9 cellular contexts compared by ENCODE assay signal in the genomic region with DNA sequence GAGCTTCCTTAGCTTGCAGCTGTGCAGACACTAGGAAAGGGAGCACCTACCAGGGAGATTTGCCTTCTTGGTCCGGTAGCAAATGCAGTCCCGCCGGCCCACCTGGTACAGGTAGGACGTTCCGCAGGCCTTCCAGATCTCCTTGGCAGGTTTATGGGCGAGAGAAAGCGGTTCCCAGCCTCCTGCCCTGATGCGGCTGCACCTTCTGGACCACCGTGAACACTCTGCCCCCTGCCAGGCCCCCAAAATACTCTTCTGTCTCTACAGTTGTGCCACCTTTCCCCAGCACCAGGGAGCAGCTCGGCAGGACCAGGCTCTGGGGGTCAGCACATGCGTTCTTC.
A peak's percentile ranks its signal among the peaks of the same experiment; 100 is the strongest.
DNase-seq lines count a peak whose midpoint lies in the region; ATAC-seq, FAIRE-seq and TF ChIP-seq lines count a peak whose summit lies in the region.
"Had no signal": no experiment of that assay in that cellular context is flagged by ENCODE, and none has a peak within 500 bp of the region (broad histone marks: within the 10 kb centered on the region; RNA-seq: fewer than 3 reads in every experiment).

No MANE protein-coding gene starts in this region.

- no CpG with 5 or more reads among the region's 11 CpGs for WGBS in mesendoderm (ENCODE audit: extremely low coverage, insufficient coverage, low lambda C conversion rate)

- no peak overlapping the region for H3K4me3 ChIP-seq in astrocyte (ENCODE audit: insufficient read depth, low read depth, low read length)
- no peak overlapping the region for H3K4me3 ChIP-seq in mesendoderm (ENCODE audit: low read length)

- H3K18ac ChIP-seq in mesendoderm (ENCODE audit: low read length), result no peak overlapping the region

- H2BK120ac ChIP-seq in mesendoderm (ENCODE audit: low read depth, low read length), result no peak overlapping the region

- no peak overlapping the region for H2AK5ac ChIP-seq in mesendoderm (ENCODE audit: low read length)

- no peaks in the 10 kb centered on the region for H3K36me3 Mint-ChIP-seq in T-helper 1 cell treated with Interleukin-12 subunit alpha and Interleukin-12 subunit beta and Interleukin-4 antibody, amounts not matched to agents 30 μg/mL and 1 μg/mL, for 36 hours (ENCODE audit: low read depth)
- no peaks in the 10 kb centered on the region for H3K36me3 Mint-ChIP-seq in astrocyte (ENCODE audit: low read depth, unreplicated experiment)
- no peaks in the 10 kb centered on the region for H3K36me3 Mint-ChIP-seq in stimulated activated memory B cell treated with anti-CD40 and anti-IgM and Interleukin-4, amounts not matched to agents 10 μg/mL and 1 μg/mL and 100 μg/mL, for 72 hours

- no peak overlapping the region for H2BK5ac ChIP-seq in mesendoderm (ENCODE audit: low read length)

- H3K56ac ChIP-seq in mesendoderm (ENCODE audit: low read length), result peak overlapping the region; percentile 1

- TF ChIP-seq CTCF in astrocyte (IDR thresholded peaks at IDR 0.05; ENCODE audit: insufficient read depth, low read depth, low read length), result no peak

- H3K4me3 Mint-ChIP-seq in T-helper 1 cell treated with Interleukin-12 subunit alpha and Interleukin-12 subunit beta and Interleukin-4 antibody, amounts not matched to agents 30 μg/mL and 1 μg/mL, for 36 hours, result peak overlapping the region; percentile 56
- no peak overlapping the region for H3K4me3 Mint-ChIP-seq in astrocyte (ENCODE audit: unreplicated experiment)
- peak overlapping the region; percentile 57 for H3K4me3 Mint-ChIP-seq in stimulated activated memory B cell treated with anti-CD40 and anti-IgM and Interleukin-4, amounts not matched to agents 10 μg/mL and 1 μg/mL and 100 μg/mL, for 72 hours

- H4K5ac ChIP-seq in mesendoderm (ENCODE audit: low read length), result no peak overlapping the region

- peaks cover 46% of the 10 kb centered on the region for H3K27me3 Mint-ChIP-seq in T-helper 1 cell treated with Interleukin-12 subunit alpha and Interleukin-12 subunit beta and Interleukin-4 antibody, amounts not matched to agents 30 μg/mL and 1 μg/mL, for 36 hours (ENCODE audit: low read depth)
- peaks cover 9% of the 10 kb centered on the region for H3K27me3 Mint-ChIP-seq in astrocyte (ENCODE audit: low read depth, unreplicated experiment)
- no peaks in the 10 kb centered on the region for H3K27me3 Mint-ChIP-seq in stimulated activated memory B cell treated with anti-CD40 and anti-IgM and Interleukin-4, amounts not matched to agents 10 μg/mL and 1 μg/mL and 100 μg/mL, for 72 hours

- H3K4ac ChIP-seq in mesendoderm (ENCODE audit: low read depth, low read length), result no peak overlapping the region

- no peak overlapping the region for H4K8ac ChIP-seq in mesendoderm (ENCODE audit: low read depth, low read length)

- FAIRE-seq in astrocyte (lab: Jason Lieb, UNC), result no peak

- H3K79me1 ChIP-seq in mesendoderm (ENCODE audit: low read length), result no peaks in the 10 kb centered on the region

- H3K4me1 ChIP-seq in astrocyte (ENCODE audit: insufficient read depth, low read length) (no peaks in the 10 kb centered on the region), mesendoderm (ENCODE audit: control insufficient read depth, low read depth, low read length) (no peaks in the 10 kb centered on the region)

- H2AFZ ChIP-seq in astrocyte (ENCODE audit: low read depth, low read length), result peak overlapping the region; percentile 93

- H3K9ac ChIP-seq in astrocyte (ENCODE audit: low read length) (no peak overlapping the region), mesendoderm (ENCODE audit: low read length) (no peak overlapping the region)

- H3K4me1 Mint-ChIP-seq in T-helper 1 cell treated with Interleukin-12 subunit alpha and Interleukin-12 subunit beta and Interleukin-4 antibody, amounts not matched to agents 30 μg/mL and 1 μg/mL, for 36 hours (ENCODE audit: low read depth), result peaks cover 3% of the 10 kb centered on the region
- H3K4me1 Mint-ChIP-seq in astrocyte (ENCODE audit: low read depth, unreplicated experiment), result peaks cover 2% of the 10 kb centered on the region
- H3K4me1 Mint-ChIP-seq in stimulated activated memory B cell treated with anti-CD40 and anti-IgM and Interleukin-4, amounts not matched to agents 10 μg/mL and 1 μg/mL and 100 μg/mL, for 72 hours, result peaks cover 33% of the 10 kb centered on the region

- DNase-seq in T-helper 1 cell (no peak), astrocyte (ENCODE audit: low read depth) (no peak), mesendoderm (no peak), hippocampal formation (lab: John Stamatoyannopoulos, UW) (no peak), Right ventricle myocardium superior (no peak)

- H3K27me3 ChIP-seq in astrocyte (ENCODE audit: insufficient read depth, low read length) (peaks cover 2% of the 10 kb centered on the region), mesendoderm (ENCODE audit: insufficient read depth, low read length, poor library complexity) (no peaks in the 10 kb centered on the region)

- H4K20me1 ChIP-seq in astrocyte (ENCODE audit: insufficient read depth, low read length), result no peaks in the 10 kb centered on the region

- H3K4me2 ChIP-seq in astrocyte (ENCODE audit: low read length) (peak overlapping the region; percentile 96), mesendoderm (ENCODE audit: low read length) (no peak overlapping the region)

- H3K27ac Mint-ChIP-seq in T-helper 1 cell treated with Interleukin-12 subunit alpha and Interleukin-12 subunit beta and Interleukin-4 antibody, amounts not matched to agents 30 μg/mL and 1 μg/mL, for 36 hours, result no peak overlapping the region
- H3K27ac Mint-ChIP-seq in astrocyte (ENCODE audit: unreplicated experiment), result no peak overlapping the region
- peak overlapping the region; percentile 59 for H3K27ac Mint-ChIP-seq in stimulated activated memory B cell treated with anti-CD40 and anti-IgM and Interleukin-4, amounts not matched to agents 10 μg/mL and 1 μg/mL and 100 μg/mL, for 72 hours

- H3K27ac ChIP-seq in astrocyte (ENCODE audit: low read depth, low read length), result no peak overlapping the region
- no peak overlapping the region for H3K27ac ChIP-seq in mesendoderm (ENCODE audit: low read depth, low read length)
- H3K27ac ChIP-seq: 22Rv1 had no signal

- no peak overlapping the region for H2BK15ac ChIP-seq in mesendoderm (replicated peaks; ENCODE audit: low read depth)

- no peak for ATAC-seq in stimulated activated memory B cell treated with anti-CD40 and anti-IgM and Interleukin-4, amounts not matched to agents 10 μg/mL and 1 μg/mL and 100 μg/mL, for 72 hours
- no peak for ATAC-seq in HG03521 (IDR thresholded peaks at IDR 0.05; ENCODE audit: unreplicated experiment)
- ATAC-seq in Right ventricle myocardium superior (ENCODE audit: poor library complexity), result no peak

- no peaks in the 10 kb centered on the region for H3K79me2 ChIP-seq in astrocyte (ENCODE audit: insufficient read depth, low read length)
- H3K79me2 ChIP-seq in mesendoderm (ENCODE audit: control insufficient read depth, insufficient read depth, low read length), result no peaks in the 10 kb centered on the region

- H3K36me3 ChIP-seq in astrocyte (ENCODE audit: insufficient read depth, low read length), result no peaks in the 10 kb centered on the region
- H3K36me3 ChIP-seq in mesendoderm (ENCODE audit: control insufficient read depth, insufficient read depth, low read length), result no peaks in the 10 kb centered on the region

- H3K23ac ChIP-seq in mesendoderm (ENCODE audit: low read length), result no peak overlapping the region

- H3K9me3 Mint-ChIP-seq in T-helper 1 cell treated with Interleukin-12 subunit alpha and Interleukin-12 subunit beta and Interleukin-4 antibody, amounts not matched to agents 30 μg/mL and 1 μg/mL, for 36 hours, result no peaks in the 10 kb centered on the region
- no peaks in the 10 kb centered on the region for H3K9me3 Mint-ChIP-seq in astrocyte (ENCODE audit: unreplicated experiment)
- H3K9me3 Mint-ChIP-seq in stimulated activated memory B cell treated with anti-CD40 and anti-IgM and Interleukin-4, amounts not matched to agents 10 μg/mL and 1 μg/mL and 100 μg/mL, for 72 hours, result no peaks in the 10 kb centered on the region

- intact Hi-C loops in Right ventricle myocardium superior (cut with DNase I), result no loop called here

- H3K9me3 ChIP-seq in astrocyte (ENCODE audit: insufficient read depth, low read depth, low read length), result no peaks in the 10 kb centered on the region
